Comparison of ENCODE assay signal across 10 cellular contexts in the genomic region with DNA sequence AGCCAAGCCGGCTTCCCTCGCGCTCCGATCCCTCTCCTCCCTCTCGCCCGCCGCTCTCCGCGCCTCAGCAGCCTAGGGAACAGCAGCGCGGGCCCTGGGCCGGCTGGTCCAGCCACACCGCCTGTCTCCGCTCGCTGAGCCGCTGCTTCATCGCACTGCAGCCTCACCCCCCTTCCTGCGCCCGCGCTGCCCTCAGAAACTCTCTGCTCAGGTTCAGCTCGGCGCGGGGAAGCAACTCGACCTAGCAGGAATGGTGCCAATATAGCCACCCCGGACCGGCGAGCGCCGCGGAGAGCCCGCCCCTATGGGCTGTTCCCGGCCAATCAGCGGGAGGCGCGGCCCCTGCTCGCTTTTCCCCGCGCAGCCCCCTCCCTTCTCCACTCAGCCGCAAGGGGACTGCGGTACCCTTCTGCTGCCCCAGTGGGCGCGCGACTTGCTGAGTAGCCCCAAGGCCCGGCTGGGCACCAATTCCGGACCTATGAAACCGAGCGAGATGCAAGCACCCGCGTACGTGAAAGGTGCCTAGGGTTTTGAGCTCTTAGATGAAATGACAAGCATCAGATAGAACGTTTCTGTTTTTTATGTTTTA. TPM values are rescaled to one million over a fixed set of nuclear protein-coding genes. Genes with fewer than 3 reads are reported as not detected.
DNase-seq lines count a peak whose midpoint lies in the region; TF ChIP-seq lines count a peak whose summit lies in the region.
"Had no signal": no experiment of that assay in that cellular context is flagged by ENCODE, and none has a peak within 500 bp of the region (broad histone marks: within the 10 kb centered on the region; RNA-seq: fewer than 3 reads in every experiment).

A gene with protein sequence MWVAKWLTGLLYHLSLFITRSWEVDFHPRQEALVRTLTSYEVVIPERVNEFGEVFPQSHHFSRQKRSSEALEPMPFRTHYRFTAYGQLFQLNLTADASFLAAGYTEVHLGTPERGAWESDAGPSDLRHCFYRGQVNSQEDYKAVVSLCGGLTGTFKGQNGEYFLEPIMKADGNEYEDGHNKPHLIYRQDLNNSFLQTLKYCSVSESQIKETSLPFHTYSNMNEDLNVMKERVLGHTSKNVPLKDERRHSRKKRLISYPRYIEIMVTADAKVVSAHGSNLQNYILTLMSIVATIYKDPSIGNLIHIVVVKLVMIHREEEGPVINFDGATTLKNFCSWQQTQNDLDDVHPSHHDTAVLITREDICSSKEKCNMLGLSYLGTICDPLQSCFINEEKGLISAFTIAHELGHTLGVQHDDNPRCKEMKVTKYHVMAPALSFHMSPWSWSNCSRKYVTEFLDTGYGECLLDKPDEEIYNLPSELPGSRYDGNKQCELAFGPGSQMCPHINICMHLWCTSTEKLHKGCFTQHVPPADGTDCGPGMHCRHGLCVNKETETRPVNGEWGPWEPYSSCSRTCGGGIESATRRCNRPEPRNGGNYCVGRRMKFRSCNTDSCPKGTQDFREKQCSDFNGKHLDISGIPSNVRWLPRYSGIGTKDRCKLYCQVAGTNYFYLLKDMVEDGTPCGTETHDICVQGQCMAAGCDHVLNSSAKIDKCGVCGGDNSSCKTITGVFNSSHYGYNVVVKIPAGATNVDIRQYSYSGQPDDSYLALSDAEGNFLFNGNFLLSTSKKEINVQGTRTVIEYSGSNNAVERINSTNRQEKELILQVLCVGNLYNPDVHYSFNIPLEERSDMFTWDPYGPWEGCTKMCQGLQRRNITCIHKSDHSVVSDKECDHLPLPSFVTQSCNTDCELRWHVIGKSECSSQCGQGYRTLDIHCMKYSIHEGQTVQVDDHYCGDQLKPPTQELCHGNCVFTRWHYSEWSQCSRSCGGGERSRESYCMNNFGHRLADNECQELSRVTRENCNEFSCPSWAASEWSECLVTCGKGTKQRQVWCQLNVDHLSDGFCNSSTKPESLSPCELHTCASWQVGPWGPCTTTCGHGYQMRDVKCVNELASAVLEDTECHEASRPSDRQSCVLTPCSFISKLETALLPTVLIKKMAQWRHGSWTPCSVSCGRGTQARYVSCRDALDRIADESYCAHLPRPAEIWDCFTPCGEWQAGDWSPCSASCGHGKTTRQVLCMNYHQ (N-terminal part only) (minus strand): TSS at position 233 of the 589 bp plus-strand sequence. CDS start 282 bp downstream, outside the sequence.

- peak; percentile 2 for DNase-seq in activated CD4-positive, alpha-beta T cell treated with anti-CD3 and anti-CD28 coated beads for 48 hours
- no peak for DNase-seq in activated CD4-positive, alpha-beta T cell treated with anti-CD3 and anti-CD28 coated beads for 4 hours
- peak; percentile 55 for DNase-seq in astrocyte of the hippocampus (ENCODE audit: low read depth, low spot score)
- peak; percentile 97 for DNase-seq in iPS-NIHi7 (ENCODE audit: extremely low spot score)
- peak; percentile 43 for DNase-seq in testis
- DNase-seq in ovary = no peak
- no peak for DNase-seq in HUDEP-2 (lab: John Stamatoyannopoulos, UW; ENCODE audit: unreplicated experiment in 76 of 76)
- no peak for DNase-seq in KBM-7
- DNase-seq: stomach had no signal

- H3K9me3 ChIP-seq in testis (no peaks in the 10 kb centered on the region), ovary (no peaks in the 10 kb centered on the region)

- H3K27me3 ChIP-seq in testis = no peaks in the 10 kb centered on the region
- no peaks in the 10 kb centered on the region for H3K27me3 ChIP-seq in ovary

- H3K36me3 ChIP-seq in testis (ENCODE audit: low read depth, missing control alignments) (no peaks in the 10 kb centered on the region), ovary (no peaks in the 10 kb centered on the region)
- H3K36me3 ChIP-seq: stomach had no signal

- TF ChIP-seq EP300 in ovary (IDR thresholded peaks at IDR 0.05) = no peak

- in situ Hi-C loops in KBM-7 (cut with MboI; ENCODE audit: low pct_unique_long_range_greater_than_20kb, low sequenced_read_pairs) = no loop called here

- WGBS in testis, 2 donors = 1 to 2% methylated on average over 20 to 41 of the region's 51 CpGs
- whole genome bisulfite sequencing in ovary, 3 donors = 1% methylated on average over 34 to 51 of the region's 51 CpGs

- TF ChIP-seq POLR2A in testis (IDR thresholded peaks at IDR 0.05) = no peak
- TF ChIP-seq POLR2A in ovary (IDR thresholded peaks at IDR 0.05) = no peak

- TF ChIP-seq CTCF in testis (IDR thresholded peaks at IDR 0.05) = no peak
- TF ChIP-seq CTCF in ovary (IDR thresholded peaks at IDR 0.05) = no peak

- H3K4me3 ChIP-seq in testis = peak within 1 kb of the TSS; percentile 40 to 45
- no peak within 1 kb of the TSS for H3K4me3 ChIP-seq in ovary

- no peaks in the 10 kb centered on the region for H3K4me1 ChIP-seq in testis
- H3K4me1 ChIP-seq in ovary (ENCODE audit: insufficient read depth) = peaks cover 4% of the 10 kb centered on the region

- intact Hi-C loops in testis (cut with DNase I; ENCODE audit: low total_unique reads) = no loop called here
- intact Hi-C loops in ovary (cut with DNase I) = no loop called here

- no peak within 1 kb of the TSS for H3K27ac ChIP-seq in testis
- no peak within 1 kb of the TSS for H3K27ac ChIP-seq in ovary
- H3K27ac ChIP-seq: stomach had no signal

RNA-seq across cellular contexts. Expression of the gene that starts here (rescaled TPM):
- total RNA-seq in testis = 1 to 10 TPM; 1.1 to 1.5 TPM
- 0.26 TPM for polyA plus RNA-seq in testis (ENCODE audit: insufficient read depth, low read depth, low replicate concordance)
- under 1 TPM in 1 of 7 donors, not detected in 6; 0.23 TPM for total RNA-seq in ovary
- not detected for polyA plus RNA-seq in ovary
- total RNA-seq: sciatic nerve had no signal
- polyA plus RNA-seq: stomach had no signal

Comparison
In these comparisons a context has a peak if more than half of its experiments do, and no peak if none do; other contexts are left out.
1. DNase-seq: peak in activated CD4-positive, alpha-beta T cell treated with anti-CD3 and anti-CD28 coated beads for 48 hours (single experiment), astrocyte of the hippocampus (single experiment), iPS-NIHi7 (single experiment) and testis (single experiment); none in activated CD4-positive, alpha-beta T cell treated with anti-CD3 and anti-CD28 coated beads for 4 hours (0 of 2), ovary (0 of 5), HUDEP-2 (0 of 76) and KBM-7 (single experiment).